Comparison of ENCODE assay signal across 8 cellular contexts in the genomic region with DNA sequence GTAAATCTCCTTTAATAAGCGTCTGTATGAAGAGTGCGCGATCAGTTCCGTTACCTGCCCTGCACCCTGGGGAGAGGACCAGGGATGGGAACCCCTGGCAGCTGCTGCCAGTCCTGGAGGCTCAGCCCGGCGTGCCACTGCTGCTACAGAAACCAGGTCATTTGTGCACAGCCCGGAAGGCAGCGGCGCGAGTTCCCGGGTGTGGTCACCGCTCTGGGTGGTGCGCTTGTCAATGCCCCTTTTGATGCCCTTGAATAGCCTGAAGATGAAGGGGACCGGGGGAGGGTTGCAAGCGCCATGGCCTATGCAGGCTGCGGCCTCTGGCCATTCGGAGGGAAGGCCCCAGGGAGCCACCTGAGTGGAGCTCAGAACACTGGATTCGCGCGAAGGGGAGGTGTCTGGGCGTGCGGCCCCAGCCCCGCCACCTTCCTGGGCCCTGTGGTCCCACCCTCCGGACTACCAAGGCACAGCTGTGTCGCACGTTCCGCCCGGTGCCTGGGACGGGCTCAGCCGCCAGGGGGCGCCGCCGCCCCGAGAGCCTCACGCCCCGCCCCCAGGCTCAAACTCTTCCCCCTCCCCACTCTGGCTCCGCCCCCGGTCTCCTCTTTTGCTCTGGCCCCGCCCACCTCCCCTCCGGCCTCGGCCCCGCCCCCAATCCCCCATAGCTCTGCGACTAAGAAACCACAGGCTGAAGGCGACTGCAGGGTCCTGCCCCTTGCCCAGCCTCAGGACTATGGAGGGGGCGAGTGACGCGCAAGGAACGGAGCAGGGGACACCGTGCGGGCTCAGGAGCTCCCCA. TPM values are rescaled to one million over a fixed set of nuclear protein-coding genes. Genes with fewer than 3 reads are reported as not detected.
DNase-seq lines count a peak whose midpoint lies in the region; ATAC-seq, FAIRE-seq and TF ChIP-seq lines count a peak whose summit lies in the region.

No MANE protein-coding gene starts in this region.

- H3K4me2 ChIP-seq in A549: no peak overlapping the region

- TF ChIP-seq CTCF in A549 (IDR thresholded peaks at IDR 0.05): peak; percentile 32
- TF ChIP-seq CTCF in choroid plexus epithelial cell (conservative IDR thresholded peaks at IDR 0.05; ENCODE audit: low read depth, low read length): peak; percentile 59

- no peaks in the 10 kb centered on the region for H3K27me3 ChIP-seq in layer of hippocampus (ENCODE audit: control insufficient read depth, insufficient read depth, low read length)

- ATAC-seq in A549 (peak; percentile 17 to 74; a peak in 3 of 6 replicates), HG03442 (IDR thresholded peaks at IDR 0.05; ENCODE audit: unreplicated experiment) (no peak)

- no peak for FAIRE-seq in A549 (lab: Jason Lieb, UNC)

- no peak for TF ChIP-seq RAD21 in A549 (conservative IDR thresholded peaks at IDR 0.05 in 1 of 2, IDR thresholded peaks at IDR 0.05 in 1 of 2)

- CTCF ChIA-PET in A549 (lab: Yijun Ruan, JAX): interaction anchor here (0.6 to 5.3 kb wide), 16 partner anchors 8 to 383 kb away, joined by 3 to 24 read pairs (median 3); partner anchors contain the start of gene RADIL
- CTCF ChIA-PET in HEK293T (lab: Yijun Ruan, JAX): interaction anchor here (0.5 to 1.2 kb wide), 7 partner anchors 16 to 1343 kb away, joined by 3 to 4 read pairs (median 3); partner anchors contain the start of gene RADIL

- no peaks in the 10 kb centered on the region for H3K9me3 ChIP-seq in A549

- TF ChIP-seq POLR2A in A549 (IDR thresholded peaks at IDR 0.05; ENCODE audit: low read length): no peak

- DNase-seq in A549 (ENCODE audit: low read depth in 1 of 2, low spot score in 1 of 2): peak in 1 of 2 experiments; percentile 64
- DNase-seq in HEK293T (ENCODE audit: extremely low spot score): peak; percentile 87
- peak; percentile 73 to 82 for DNase-seq in activated CD4-positive, alpha-beta T cell treated with anti-CD3 and anti-CD28 coated beads for 24 hours (ENCODE audit: low read depth in 2 of 2)
- DNase-seq in choroid plexus epithelial cell (ENCODE audit: low read depth): peak; percentile 70
- peak; percentile 84 for DNase-seq in stimulated activated CD4-positive, alpha-beta T cell treated with anti-CD3 and anti-CD28 coated beads, Interleukin-2, amount 100 ng/mL, for 24 hours
- no peak for DNase-seq in NCI-H2107 treated with DMSO at 0.1 percent for 48 hours (lab: John Stamatoyannopoulos, UW; ENCODE audit: unreplicated experiment)

- POLR2A ChIA-PET in A549 (lab: Yijun Ruan, JAX) (interaction anchor here (0.7 kb wide), 2 partner anchors 16 to 182 kb away, joined by 3 read pairs; partner anchors contain the start of gene AP5Z1), HEK293T (lab: Yijun Ruan, JAX) (interaction anchor here (1.5 kb wide), 1 partner anchor 17 kb away, joined by 3 read pairs; no protein-coding TSS in a partner anchor)

- H3K27ac ChIP-seq in A549 (no peak overlapping the region), layer of hippocampus (ENCODE audit: low read depth, low read length) (peak overlapping the region; percentile 57)

- TF ChIP-seq EP300 in A549 (IDR thresholded peaks at IDR 0.05): no peak

- WGBS in A549 (ENCODE audit: missing lambda C conversion rate): 92% methylated on average over 29 of the region's 50 CpGs

- H3K4me3 ChIP-seq in A549 (no peak overlapping the region), choroid plexus epithelial cell (ENCODE audit: low read depth, low read length) (peak overlapping the region; percentile 48)

- H3K4me1 ChIP-seq in A549: no peaks in the 10 kb centered on the region

TF ChIP-seq in A549, 52 proteins besides CTCF, POLR2A, EP300 and RAD21 (continues in another document):
- TF ChIP-seq NR3C1 (IDR thresholded peaks at IDR 0.05): no peak
- no peak for TF ChIP-seq PBX3 (IDR thresholded peaks at IDR 0.05)
- TF ChIP-seq NFE2L2 (conservative IDR thresholded peaks at IDR 0.05; ENCODE audit: low read length): no peak
- TF ChIP-seq, protein P1, sequence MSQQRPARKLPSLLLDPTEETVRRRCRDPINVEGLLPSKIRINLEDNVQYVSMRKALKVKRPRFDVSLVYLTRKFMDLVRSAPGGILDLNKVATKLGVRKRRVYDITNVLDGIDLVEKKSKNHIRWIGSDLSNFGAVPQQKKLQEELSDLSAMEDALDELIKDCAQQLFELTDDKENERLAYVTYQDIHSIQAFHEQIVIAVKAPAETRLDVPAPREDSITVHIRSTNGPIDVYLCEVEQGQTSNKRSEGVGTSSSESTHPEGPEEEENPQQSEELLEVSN (IDR thresholded peaks at IDR 0.05; ENCODE audit: borderline replicate concordance, low read depth): no peak
- no peak for TF ChIP-seq GATA3 (IDR thresholded peaks at IDR 0.05; ENCODE audit: borderline replicate concordance)
- no peak for TF ChIP-seq EHMT2 (IDR thresholded peaks at IDR 0.05; ENCODE audit: low read depth)
- TF ChIP-seq RCOR1 (IDR thresholded peaks at IDR 0.05; ENCODE audit: low read depth, low read length): no peak
- TF ChIP-seq EHF (CRISPR knock-in tag; IDR thresholded peaks at IDR 0.05): no peak
- no peak for TF ChIP-seq HES2 (IDR thresholded peaks at IDR 0.05)
- TF ChIP-seq ZFP36 (IDR thresholded peaks at IDR 0.05; ENCODE audit: borderline replicate concordance, partially characterized antibody): no peak
- no peak for TF ChIP-seq MAFK (IDR thresholded peaks at IDR 0.05; ENCODE audit: partially characterized antibody)
- TF ChIP-seq, protein P2, sequence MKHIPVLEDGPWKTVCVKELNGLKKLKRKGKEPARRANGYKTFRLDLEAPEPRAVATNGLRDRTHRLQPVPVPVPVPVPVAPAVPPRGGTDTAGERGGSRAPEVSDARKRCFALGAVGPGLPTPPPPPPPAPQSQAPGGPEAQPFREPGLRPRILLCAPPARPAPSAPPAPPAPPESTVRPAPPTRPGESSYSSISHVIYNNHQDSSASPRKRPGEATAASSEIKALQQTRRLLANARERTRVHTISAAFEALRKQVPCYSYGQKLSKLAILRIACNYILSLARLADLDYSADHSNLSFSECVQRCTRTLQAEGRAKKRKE (CRISPR knock-in tag; IDR thresholded peaks at IDR 0.05; ENCODE audit: low read depth): no peak

TF ChIP-seq in HEK293T, 16 proteins besides CTCF, POLR2A, EP300 and RAD21:
- TF ChIP-seq L3MBTL2 (conservative IDR thresholded peaks at IDR 0.05) (no peak), FOXK2 (IDR thresholded peaks at IDR 0.05) (no peak), ZNF384 (IDR thresholded peaks at IDR 0.05) (no peak), SP1 (IDR thresholded peaks at IDR 0.05) (no peak)

RNA-seq across cellular contexts. Expression of gene AP5Z1, which starts 16.5 kb away (rescaled TPM):
- polyA plus RNA-seq in A549 (2011; rRNA removed): 6.8 and 7.1 TPM in 2 replicates
- 16.4 and 24.3 TPM in 2 replicates for polyA plus RNA-seq in A549 (2012; cell fraction: cytosol; rRNA removed)
- 118 and 171 TPM in 2 replicates for polyA plus RNA-seq in A549 (2012; cell fraction: nucleus; rRNA removed)
- polyA plus RNA-seq in A549 (2017; fragmentation: RNase III; extraction: RNeasy Plus Mini Kit Qiagen cat#74134 plus additional on column Dnase treatment): 17.6 to 22.7 TPM (median 21.8 TPM) in 3 replicates
- polyA minus RNA-seq in A549 (2011; rRNA and poly(A)+ RNA removed): 4.6 and 6.7 TPM in 2 replicates
